In the genomic region with DNA sequence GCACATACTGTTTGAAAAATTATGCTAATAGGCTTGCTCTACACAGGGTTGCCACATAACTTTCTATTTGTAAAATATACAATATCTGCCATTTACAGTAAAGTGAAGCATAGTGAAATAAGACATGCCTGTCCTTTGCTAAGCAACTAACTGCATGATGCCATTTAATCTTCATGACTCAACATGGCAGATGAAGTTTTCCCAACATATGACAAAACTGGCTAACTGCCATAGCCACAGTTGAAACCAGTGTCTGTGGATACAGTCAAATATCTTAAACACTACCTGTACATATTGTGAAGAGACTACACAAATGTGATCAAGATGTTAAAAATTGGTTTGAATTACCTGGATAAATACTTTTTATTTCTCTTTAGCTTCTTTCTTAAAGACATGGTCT, we compare ENCODE assay signal across 32 cellular contexts. TPM values are rescaled to one million over a fixed set of nuclear protein-coding genes. Genes with fewer than 3 reads are reported as not detected.
DNase-seq lines count a peak whose midpoint lies in the region; ATAC-seq and TF ChIP-seq lines count a peak whose summit lies in the region.
"Had no signal": no experiment of that assay in that cellular context is flagged by ENCODE, and none has a peak within 500 bp of the region (broad histone marks: within the 10 kb centered on the region; RNA-seq: fewer than 3 reads in every experiment).

No MANE protein-coding gene starts in this region.

- H3K4me3 ChIP-seq in SK-N-SH (ENCODE audit: low read depth in 2 of 2, low read length in 1 of 2), result no peak overlapping the region
- H3K4me3 ChIP-seq in CD4-positive, alpha-beta memory T cell (ENCODE audit: low read length in 2 of 2), result no peak overlapping the region
- H3K4me3 ChIP-seq: colonic mucosa, gastroesophageal sphincter, lower lobe of right lung, psoas muscle, sigmoid colon had no signal

- ATAC-seq in SK-N-SH treated with all-trans-retinoic acid at 6 μM for 48 hours (no peak; the same call in 2 of the 3 replicates), GM19397 (IDR thresholded peaks at IDR 0.05; ENCODE audit: unreplicated experiment) (no peak), GM21717 (IDR thresholded peaks at IDR 0.05; ENCODE audit: unreplicated experiment) (no peak)
- ATAC-seq: gastroesophageal sphincter; lower lobe of right lung; psoas muscle; stimulated activated effector memory CD8-positive, alpha-beta T cell treated with anti-CD3 and anti-CD28 coated beads, Interleukin-12 subunit alpha, Interleukin-12 subunit beta, amount 100 ng/mL, for 72 hours had no signal

- H3K9ac ChIP-seq in SK-N-SH, result no peak overlapping the region
- H3K9ac ChIP-seq: KMS-11 had no signal

- H2AFZ ChIP-seq in SK-N-SH (ENCODE audit: low read depth), result no peak overlapping the region

- no peak overlapping the region for H3K4me2 ChIP-seq in SK-N-SH
- H3K4me2 ChIP-seq: KMS-11 had no signal

- no peaks in the 10 kb centered on the region for H3K9me2 ChIP-seq in SK-N-SH

- TF ChIP-seq RAD21 in SK-N-SH (IDR thresholded peaks at IDR 0.05; ENCODE audit: low read length), result no peak

- no peak overlapping the region for H3K4me3 Mint-ChIP-seq in CD4-positive, alpha-beta memory T cell
- H3K4me3 Mint-ChIP-seq: activated naive CD8-positive, alpha-beta T cell; activated T-cell treated with anti-CD3 and anti-CD28 coated beads, Interleukin-2, amount 50 U/mL, for 24 hours; H9; stimulated activated effector memory CD8-positive, alpha-beta T cell treated with anti-CD3 and anti-CD28 coated beads, Interleukin-12 subunit alpha, Interleukin-12 subunit beta, amount 100 ng/mL, for 72 hours; T-helper 1 cell treated with Interleukin-12 subunit alpha and Interleukin-12 subunit beta and Interleukin-4 antibody, amounts not matched to agents 30 μg/mL and 1 μg/mL, for 36 hours had no signal

- peaks cover 8 to 28% (median 13%) of the 10 kb centered on the region in 4 donors for H3K4me1 Mint-ChIP-seq in CD4-positive, alpha-beta memory T cell

- H3K27ac Mint-ChIP-seq in CD4-positive, alpha-beta memory T cell, result no peak overlapping the region
- H3K27ac Mint-ChIP-seq: activated naive CD8-positive, alpha-beta T cell; activated T-cell treated with anti-CD3 and anti-CD28 coated beads, Interleukin-2, amount 50 U/mL, for 24 hours; H9; nephron; stimulated activated effector memory CD8-positive, alpha-beta T cell treated with anti-CD3 and anti-CD28 coated beads, Interleukin-12 subunit alpha, Interleukin-12 subunit beta, amount 100 ng/mL, for 72 hours; T-helper 1 cell treated with Interleukin-12 subunit alpha and Interleukin-12 subunit beta and Interleukin-4 antibody, amounts not matched to agents 30 μg/mL and 1 μg/mL, for 36 hours had no signal

- no peaks in the 10 kb centered on the region for H3K9me3 ChIP-seq in SK-N-SH
- H3K9me3 ChIP-seq in CD4-positive, alpha-beta memory T cell (ENCODE audit: control insufficient read depth in 1 of 2, low read length in 2 of 2), result no peaks in the 10 kb centered on the region
- H3K9me3 ChIP-seq: colonic mucosa, gastroesophageal sphincter, lower lobe of right lung, psoas muscle, sigmoid colon had no signal

- no peak for TF ChIP-seq CTCF in SK-N-SH (IDR thresholded peaks at IDR 0.05)

- H3K9me3 Mint-ChIP-seq in CD4-positive, alpha-beta memory T cell, result no peaks in the 10 kb centered on the region
- H3K9me3 Mint-ChIP-seq: activated T-cell treated with anti-CD3 and anti-CD28 coated beads, Interleukin-2, amount 50 U/mL, for 24 hours; H9; nephron; stimulated activated effector memory CD8-positive, alpha-beta T cell treated with anti-CD3 and anti-CD28 coated beads, Interleukin-12 subunit alpha, Interleukin-12 subunit beta, amount 100 ng/mL, for 72 hours; T-helper 1 cell treated with Interleukin-12 subunit alpha and Interleukin-12 subunit beta and Interleukin-4 antibody, amounts not matched to agents 30 μg/mL and 1 μg/mL, for 36 hours had no signal

- H3K36me3 ChIP-seq in SK-N-SH (replicated peaks in 1 of 2; ENCODE audit: control insufficient read depth in 1 of 2, insufficient read depth in 2 of 2, low read length in 1 of 2), result peaks cover 3 to 5% of the 10 kb centered on the region in 2 experiments
- H3K36me3 ChIP-seq in CD4-positive, alpha-beta memory T cell (ENCODE audit: insufficient read depth, low read length), result no peaks in the 10 kb centered on the region
- H3K36me3 ChIP-seq: colonic mucosa, gastroesophageal sphincter, lower lobe of right lung had no signal

- H3K27ac ChIP-seq in SK-N-SH (ENCODE audit: low read depth in 2 of 2, low read length in 1 of 2), result no peak overlapping the region
- no peak overlapping the region for H3K27ac ChIP-seq in CD4-positive, alpha-beta memory T cell (ENCODE audit: low read depth, low read length)
- H3K27ac ChIP-seq: colonic mucosa, gastroesophageal sphincter, HL-60, KMS-11, lower lobe of right lung, psoas muscle, sigmoid colon had no signal

- peaks cover 9% of the 10 kb centered on the region for H3K79me2 ChIP-seq in SK-N-SH (ENCODE audit: insufficient read depth)

- H3K27me3 Mint-ChIP-seq in CD4-positive, alpha-beta memory T cell, result peaks cover 0 to 2% of the 10 kb centered on the region in 2 donors
- H3K27me3 Mint-ChIP-seq: activated naive CD8-positive, alpha-beta T cell had no signal

- no peaks in the 10 kb centered on the region for H4K20me1 ChIP-seq in SK-N-SH (ENCODE audit: insufficient read depth)

- no peak for TF ChIP-seq EP300 in SK-N-SH (IDR thresholded peaks at IDR 0.05; ENCODE audit: borderline replicate concordance in 1 of 2, low read depth in 1 of 2, low read length in 1 of 2)

- CTCF ChIA-PET in SK-N-SH (lab: Yijun Ruan, JAX), result no interaction called here
- CTCF ChIA-PET in CD4-positive, alpha-beta memory T cell (lab: Charles Lee; ENCODE audit: partially characterized antibody), result no interaction called here

- no peak for DNase-seq in SK-N-SH
- DNase-seq in RPMI7951 (ENCODE audit: low read depth), result peak; percentile 21
- DNase-seq in fibroblast of peridontal ligament (ENCODE audit: extremely low read depth), result peak; percentile 4
- no peak for DNase-seq in CD4-positive, alpha-beta memory T cell
- DNase-seq in D341Med (ENCODE audit: low spot score), result no peak
- DNase-seq: 8988T; activated CD4-positive, alpha-beta T cell treated with anti-CD3 and anti-CD28 coated beads, Interleukin-2, amount 50 U/mL, for 1 hour; activated CD4-positive, CD25-positive, alpha-beta regulatory T cell; activated effector memory CD4-positive, alpha-beta T cell treated with anti-CD3 and anti-CD28 coated beads, Interleukin-2, amount 50 U/mL, for 16 hours; activated T-cell treated with anti-CD3 and anti-CD28 coated beads, Interleukin-2, amount 50 U/mL, for 24 hours; aorta; colonic mucosa; effector memory CD4-positive, alpha-beta T cell; EL; erythroblast; H9; hippocampal formation; lower lobe of right lung; psoas muscle; sigmoid colon; stimulated activated CD4-positive, alpha-beta T cell treated with anti-CD3 and anti-CD28 coated beads, Interleukin-15, amount 100 ng/mL, for 24 hours; trophoblast cell had no signal

- POLR2A ChIA-PET in SK-N-SH (lab: Yijun Ruan, JAX), result no interaction called here
- POLR2A ChIA-PET in CD4-positive, alpha-beta memory T cell (lab: Charles Lee; ENCODE audit: partially characterized antibody), result no interaction called here

- peaks cover 0 to 7% of the 10 kb centered on the region in 2 experiments; a peak in 2 of 4 replicates for H3K4me1 ChIP-seq in SK-N-SH (ENCODE audit: control insufficient read depth in 1 of 2, insufficient read depth in 2 of 2, low read depth in 1 of 2, low read length in 1 of 2)
- peaks cover 11% of the 10 kb centered on the region for H3K4me1 ChIP-seq in CD4-positive, alpha-beta memory T cell (ENCODE audit: insufficient read depth, low read length)

- intact Hi-C loops in CD4-positive, alpha-beta memory T cell (cut with micrococcal nuclease), result no loop called here

- peaks cover 0 to 13% of the 10 kb centered on the region in 2 donors for H3K36me3 Mint-ChIP-seq in CD4-positive, alpha-beta memory T cell

- H3F3A ChIP-seq in SK-N-SH (replicated peaks; ENCODE audit: insufficient read depth), result no peaks in the 10 kb centered on the region

- H3K27me3 ChIP-seq in SK-N-SH (ENCODE audit: insufficient read depth), result no peaks in the 10 kb centered on the region
- H3K27me3 ChIP-seq in CD4-positive, alpha-beta memory T cell (ENCODE audit: insufficient read depth, low read length), result no peaks in the 10 kb centered on the region
- H3K27me3 ChIP-seq: colonic mucosa, gastroesophageal sphincter, sigmoid colon had no signal

TF ChIP-seq in SK-N-SH treated with all-trans-retinoic acid at 6 μM for 48 hours, 23 proteins besides CTCF, POLR2A, EP300 and RAD21:
- TF ChIP-seq BACH2 (CRISPR knock-in tag; IDR thresholded peaks at IDR 0.05; ENCODE audit: borderline replicate concordance) (no peak), ISL1 (CRISPR knock-in tag; IDR thresholded peaks at IDR 0.05) (0 out of 2 replicates have a peak, but pooled peaks have one; percentile 44)

TF ChIP-seq in SK-N-SH, 30 proteins besides CTCF, POLR2A, EP300 and RAD21 (continues in another document):
- no peak for TF ChIP-seq GABPA (IDR thresholded peaks at IDR 0.05; ENCODE audit: low read depth)
- TF ChIP-seq EZH2phosphoT487 (IDR thresholded peaks at IDR 0.05; ENCODE audit: borderline replicate concordance, low read depth), result no peak
- TF ChIP-seq POLR2AphosphoS5 (IDR thresholded peaks at IDR 0.05; ENCODE audit: low read depth, low read length), result no peak

RNA-seq across cellular contexts. Expression of gene DMAC1, which starts 3.1 kb away (rescaled TPM):
- 21.5 and 21.7 TPM in 2 replicates for polyA plus RNA-seq in SK-N-SH (2012; rRNA removed)
- 20.8 and 35.1 TPM in 2 replicates for polyA plus RNA-seq in SK-N-SH (2012; cell fraction: cytosol; rRNA removed)
- 15.8 and 16.5 TPM in 2 replicates for polyA plus RNA-seq in SK-N-SH (2012; cell fraction: nucleus; rRNA removed)
- total RNA-seq in RPMI7951 (2014; rRNA removed; shearing (Covaris generic)), result 9.3 and 12.1 TPM in 2 replicates
- total RNA-seq in CD4-positive, alpha-beta memory T cell, result 10 to 100 TPM; 30.8 to 38.0 TPM
- 10 to 100 TPM; 29.2 to 61.0 TPM for polyA plus RNA-seq in CD4-positive, alpha-beta memory T cell

Comparison
In these comparisons a context has a peak if more than half of its experiments do, and no peak if none do; other contexts are left out.
1. DNase-seq: peak in RPMI7951 (single experiment) and fibroblast of peridontal ligament (single experiment); none in SK-N-SH (single experiment), CD4-positive, alpha-beta memory T cell (0 of 5) and D341Med (single experiment).